ENCODE assay signal across 8 cellular contexts in the genomic region with DNA sequence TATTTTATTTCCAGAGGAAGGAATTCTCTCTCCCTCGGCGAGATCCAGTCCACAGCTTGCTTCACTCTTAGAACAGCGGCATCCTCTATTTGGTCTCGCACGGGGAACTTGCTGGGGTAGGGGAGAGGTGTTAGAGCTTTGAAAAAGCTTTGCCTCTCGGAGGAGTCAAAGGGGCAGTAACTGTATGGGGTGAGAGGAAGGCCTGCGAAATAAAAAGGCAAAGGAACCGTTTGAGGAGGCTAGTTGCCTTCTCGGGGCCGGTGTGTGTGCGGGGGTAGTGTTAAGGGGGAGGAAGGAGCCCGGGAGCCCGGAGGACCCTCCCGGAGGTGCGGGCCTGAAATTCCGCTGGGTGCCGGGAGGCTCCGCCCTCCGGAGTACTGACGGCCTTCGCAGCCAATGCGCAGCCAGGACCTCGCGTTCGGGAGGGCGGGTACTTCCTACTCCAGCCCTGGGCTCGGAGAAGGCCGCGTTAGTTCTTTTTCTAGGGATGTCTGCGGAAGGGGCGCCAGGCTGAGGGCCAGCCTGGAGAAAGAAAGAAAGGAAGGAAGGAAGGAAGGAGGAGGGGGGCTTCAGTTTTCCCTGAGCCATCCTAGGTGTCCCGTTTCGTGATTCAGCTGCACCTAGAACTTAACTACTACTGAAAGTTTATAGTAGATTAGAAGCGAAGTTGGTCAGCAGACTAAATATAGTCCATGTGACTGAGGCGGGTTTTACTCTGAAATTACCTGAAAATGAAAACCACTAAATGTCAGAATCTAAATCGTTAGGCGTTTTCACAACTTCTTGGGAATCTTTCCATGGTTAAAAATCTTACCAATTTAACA. TPM values are rescaled to one million over a fixed set of nuclear protein-coding genes. Genes with fewer than 3 reads are reported as not detected.
A peak's percentile ranks its signal among the peaks of the same experiment; 100 is the strongest.
DNase-seq lines count a peak whose midpoint lies in the region; ATAC-seq lines count a peak whose summit lies in the region.

No MANE protein-coding gene starts in this region.

- H2BK120ac ChIP-seq in mesenchymal stem cell (ENCODE audit: low read depth, low read length) = no peak overlapping the region

- DNase-seq in COR-L47 (lab: John Stamatoyannopoulos, UW) (peak; percentile 82), HT1080 (ENCODE audit: low read depth) (peak; percentile 89), mesenchymal stem cell (peak; percentile 91)
- DNase-seq in NK-92 treated with Interleukin-12 subunit alpha and Interleukin-12 subunit beta, amount 100 ng/mL, for 24 hours (lab: John Stamatoyannopoulos, UW) = peak; percentile 87
- peak; percentile 94 for DNase-seq in activated CD8-positive, alpha-beta memory T cell treated with anti-CD3 and anti-CD28 coated beads for 24 hours
- DNase-seq in effector memory CD4-positive, alpha-beta T cell = peak; percentile 67 to 80 (median 78)
- peak; percentile 72 for DNase-seq in stimulated activated CD8-positive, alpha-beta memory T cell treated with anti-CD3 and anti-CD28 coated beads, Interleukin-12 subunit alpha, Interleukin-12 subunit beta, amount 100 ng/mL, for 24 hours (ENCODE audit: extremely low read depth)

- H3K27me3 ChIP-seq in effector memory CD4-positive, alpha-beta T cell (replicated peaks; ENCODE audit: control insufficient read depth, insufficient read depth, low read length, poor library complexity, severe bottlenecking) = no peaks in the 10 kb centered on the region
- no peaks in the 10 kb centered on the region for H3K27me3 ChIP-seq in mesenchymal stem cell (ENCODE audit: control insufficient read depth in 1 of 2, insufficient read depth in 1 of 2, low read length in 2 of 2)

- H3K9me3 ChIP-seq in effector memory CD4-positive, alpha-beta T cell (ENCODE audit: control insufficient read depth, low read length) = no peaks in the 10 kb centered on the region
- H3K9me3 ChIP-seq in mesenchymal stem cell (ENCODE audit: control insufficient read depth, low read length) = no peaks in the 10 kb centered on the region

- peaks cover 1% of the 10 kb centered on the region for H3K79me1 ChIP-seq in mesenchymal stem cell (replicated peaks; ENCODE audit: low read length, poor library complexity, severe bottlenecking)

- no peak overlapping the region for H3K14ac ChIP-seq in mesenchymal stem cell (ENCODE audit: low read length in 2 of 2)

- H3K36me3 ChIP-seq in effector memory CD4-positive, alpha-beta T cell (ENCODE audit: control insufficient read depth, insufficient read depth, low read length) = no peaks in the 10 kb centered on the region
- H3K36me3 ChIP-seq in mesenchymal stem cell (ENCODE audit: control insufficient read depth in 1 of 2, insufficient read depth in 2 of 2, low read depth in 1 of 2, low read length in 2 of 2) = no peaks in the 10 kb centered on the region

- H3K27ac ChIP-seq in effector memory CD4-positive, alpha-beta T cell (ENCODE audit: insufficient read depth, low read length, poor library complexity, severe bottlenecking) = peak overlapping the region; percentile 93
- peak overlapping the region; percentile 86 for H3K27ac ChIP-seq in mesenchymal stem cell (ENCODE audit: low read length, poor library complexity, severe bottlenecking)

- no peak overlapping the region for H2AK5ac ChIP-seq in mesenchymal stem cell (ENCODE audit: low read length, severe bottlenecking)

- H2AFZ ChIP-seq in mesenchymal stem cell (ENCODE audit: low read depth, low read length) = peak overlapping the region; percentile 36

- peak overlapping the region; percentile 21 for H4K8ac ChIP-seq in mesenchymal stem cell (ENCODE audit: low read length)

- no peak overlapping the region for H2BK5ac ChIP-seq in mesenchymal stem cell (ENCODE audit: low read depth, low read length, poor library complexity, severe bottlenecking)

- peak; percentile 63 for ATAC-seq in GM21381 (IDR thresholded peaks at IDR 0.05; ENCODE audit: unreplicated experiment)

- H3K4ac ChIP-seq in mesenchymal stem cell (ENCODE audit: low read depth in 1 of 2, low read length in 2 of 2) = peak overlapping the region in 1 of 2 experiments; percentile 85

- peaks cover 17% of the 10 kb centered on the region for H3K4me1 ChIP-seq in effector memory CD4-positive, alpha-beta T cell (ENCODE audit: control insufficient read depth, insufficient read depth, low read length, poor library complexity, severe bottlenecking)
- H3K4me1 ChIP-seq in mesenchymal stem cell (ENCODE audit: control insufficient read depth, insufficient read depth, low read depth, low read length) = peaks cover 2% of the 10 kb centered on the region

- no peak overlapping the region for H4K91ac ChIP-seq in mesenchymal stem cell (ENCODE audit: low read length)

- H3K23ac ChIP-seq in mesenchymal stem cell (ENCODE audit: low read length in 2 of 2) = no peak overlapping the region

- peak overlapping the region; percentile 92 for H3K4me3 ChIP-seq in effector memory CD4-positive, alpha-beta T cell (ENCODE audit: insufficient read depth, low read depth, low read length, poor library complexity, severe bottlenecking)
- H3K4me3 ChIP-seq in mesenchymal stem cell (ENCODE audit: insufficient read depth in 1 of 2, low read depth in 1 of 2, low read length in 2 of 2) = peak overlapping the region; percentile 54 to 92

- under 1% methylated on average over 34 of the region's 37 CpGs for WGBS in mesenchymal stem cell

- H3K9ac ChIP-seq in mesenchymal stem cell (ENCODE audit: low read length) = peak overlapping the region; percentile 94

- no peak overlapping the region for H2BK12ac ChIP-seq in mesenchymal stem cell (ENCODE audit: low read length in 2 of 2)

- H3K18ac ChIP-seq in mesenchymal stem cell (ENCODE audit: low read depth in 1 of 2, low read length in 2 of 2) = peak overlapping the region; percentile 23 to 82

- H3K4me2 ChIP-seq in mesenchymal stem cell (ENCODE audit: low read length, poor library complexity, severe bottlenecking) = peak overlapping the region; percentile 73

- H2BK15ac ChIP-seq in mesenchymal stem cell (ENCODE audit: low read depth, poor library complexity, severe bottlenecking) = no peak overlapping the region

RNA-seq across cellular contexts. Expression of a gene that starts 2.2 kb away (rescaled TPM):
- 42.7 and 48.7 TPM in 2 replicates for total RNA-seq in HT1080 (2014; rRNA removed; shearing (Covaris generic))
- 55.5 and 66.6 TPM in 2 replicates for polyA plus RNA-seq in HT1080 (2015; cell fraction: cytosol; rRNA removed)
- 42.6 and 53.1 TPM in 2 replicates for polyA plus RNA-seq in HT1080 (2015; cell fraction: nucleus; rRNA removed)
- 22.7 TPM for polyA plus RNA-seq in mesenchymal stem cell (2013, experiment 1 of 2)
- 25.2 TPM for polyA plus RNA-seq in mesenchymal stem cell (2013, experiment 2 of 2)

Comparison
In these comparisons a context has a peak if more than half of its experiments do, and no peak if none do; other contexts are left out.
1. Peak in every context shown above with its lines: DNase-seq, ATAC-seq, H3K4me3 ChIP-seq and H3K27ac ChIP-seq.